In genomic region chr20:31712564-31713311, GRCh38 we compare ENCODE assay signal across 8 cellular contexts. TPM values are rescaled to one million over a fixed set of nuclear protein-coding genes. Genes with fewer than 3 reads are reported as not detected.
DNase-seq lines count a peak whose midpoint lies in the region; ATAC-seq and TF ChIP-seq lines count a peak whose summit lies in the region.

No MANE protein-coding gene starts in this region.

- peak overlapping the region; percentile 68 for H3K27ac Mint-ChIP-seq in activated naive CD8-positive, alpha-beta T cell treated with anti-CD3 and anti-CD28 coated beads, Interleukin-2, amount 10 ng/mL, durations not matched to agents 7 days and 5 days

- H3K9me3 Mint-ChIP-seq in activated naive CD8-positive, alpha-beta T cell treated with anti-CD3 and anti-CD28 coated beads, Interleukin-2, amount 10 ng/mL, durations not matched to agents 7 days and 5 days: no peaks in the 10 kb centered on the region

- H3K4me1 Mint-ChIP-seq in activated naive CD8-positive, alpha-beta T cell treated with anti-CD3 and anti-CD28 coated beads, Interleukin-2, amount 10 ng/mL, durations not matched to agents 7 days and 5 days: peaks cover 73% of the 10 kb centered on the region

- H3K4me2 ChIP-seq in osteoblast (ENCODE audit: insufficient read depth, low read length): peak overlapping the region; percentile 92

- no peak for ATAC-seq in activated naive CD8-positive, alpha-beta T cell treated with anti-CD3 and anti-CD28 coated beads, Interleukin-2, amount 10 ng/mL, durations not matched to agents 7 days and 5 days (ENCODE audit: low read depth)
- ATAC-seq in Right ventricle myocardium inferior (peak; percentile 91), HG03565 (IDR thresholded peaks at IDR 0.05; ENCODE audit: unreplicated experiment) (no peak), GM18505 (IDR thresholded peaks at IDR 0.05; ENCODE audit: unreplicated experiment) (no peak)

- H3K27ac ChIP-seq in 22Rv1 (peak overlapping the region; percentile 61), osteoblast (ENCODE audit: low read depth, low read length) (peak overlapping the region; percentile 95)

- H3K9me3 ChIP-seq in osteoblast (ENCODE audit: low read depth, low read length) (no peaks in the 10 kb centered on the region), BE2C (no peaks in the 10 kb centered on the region)

- no peak overlapping the region for H2AFZ ChIP-seq in osteoblast (ENCODE audit: low read length)

- intact Hi-C loops in Right ventricle myocardium inferior (cut with DNase I): loop anchor here (1.0 kb wide), 1 partner anchor 42 kb away; no protein-coding TSS in a partner anchor

- H3K4me3 Mint-ChIP-seq in activated naive CD8-positive, alpha-beta T cell treated with anti-CD3 and anti-CD28 coated beads, Interleukin-2, amount 10 ng/mL, durations not matched to agents 7 days and 5 days: peak overlapping the region; percentile 18

- no peaks in the 10 kb centered on the region for H3K27me3 ChIP-seq in osteoblast (ENCODE audit: insufficient read depth, low read length)
- H3K27me3 ChIP-seq in BE2C: no peaks in the 10 kb centered on the region

- H3K27me3 Mint-ChIP-seq in activated naive CD8-positive, alpha-beta T cell treated with anti-CD3 and anti-CD28 coated beads, Interleukin-2, amount 10 ng/mL, durations not matched to agents 7 days and 5 days: no peaks in the 10 kb centered on the region

- H3K4me3 ChIP-seq in osteoblast (ENCODE audit: insufficient read depth, low read length) (peak overlapping the region; percentile 56), BE2C (ENCODE audit: low read depth, low read length) (no peak overlapping the region)

- DNase-seq in HCEC 1CT: peak; percentile 83
- no peak for DNase-seq in activated naive CD8-positive, alpha-beta T cell treated with anti-CD3 and anti-CD28 coated beads, Interleukin-2, amount 10 ng/mL, durations not matched to agents 7 days and 5 days
- peak; percentile 84 for DNase-seq in Right ventricle myocardium inferior (ENCODE audit: missing footprints)
- peak; percentile 80 for DNase-seq in osteoblast (ENCODE audit: insufficient read length, low spot score, missing footprints)
- no peak for DNase-seq in BE2C

- TF ChIP-seq CTCF in 22Rv1 (IDR thresholded peaks at IDR 0.05) (no peak), osteoblast (IDR thresholded peaks at IDR 0.05; ENCODE audit: extremely low read depth, low read depth, low read length) (no peak), BE2C (IDR thresholded peaks at IDR 0.05; ENCODE audit: low read depth, low read length) (no peak)

- TF ChIP-seq POLR2A in GM18505 (IDR thresholded peaks at IDR 0.05; ENCODE audit: borderline replicate concordance, extremely low read depth, insufficient read depth, insufficient read length): no peak

- peaks cover 91% of the 10 kb centered on the region for H3K79me2 ChIP-seq in osteoblast (ENCODE audit: insufficient read depth, low read length)

- no peaks in the 10 kb centered on the region for H4K20me1 ChIP-seq in osteoblast (ENCODE audit: insufficient read depth, low read length)

- POLR2A ChIA-PET in activated naive CD8-positive, alpha-beta T cell treated with anti-CD3 and anti-CD28 coated beads, Interleukin-2, amount 10 ng/mL, durations not matched to agents 7 days and 5 days (lab: Charles Lee): interaction anchor here (1.3 kb wide), 2 partner anchors 9 to 51 kb away, joined by 4 to 6 read pairs; partner anchors contain the start of gene BCL2L1

- peaks cover 66% of the 10 kb centered on the region for H3K36me3 Mint-ChIP-seq in activated naive CD8-positive, alpha-beta T cell treated with anti-CD3 and anti-CD28 coated beads, Interleukin-2, amount 10 ng/mL, durations not matched to agents 7 days and 5 days

- H3K36me3 ChIP-seq in osteoblast (ENCODE audit: insufficient read depth, low read length) (peaks cover 40% of the 10 kb centered on the region), BE2C (peaks cover 28% of the 10 kb centered on the region)

- H3K4me1 ChIP-seq in osteoblast (ENCODE audit: insufficient read depth, low read length) (peaks cover 51% of the 10 kb centered on the region), BE2C (no peaks in the 10 kb centered on the region)

RNA-seq across cellular contexts. Expression of gene BCL2L1, which starts 9.9 kb away (rescaled TPM):
- total RNA-seq in activated naive CD8-positive, alpha-beta T cell treated with anti-CD3 and anti-CD28 coated beads, Interleukin-2, amount 10 ng/mL, durations not matched to agents 7 days and 5 days: 10 to 100 TPM; 61.7 to 64.5 TPM
- 55.2 TPM for total RNA-seq in Right ventricle myocardium inferior
- total RNA-seq in osteoblast: 127 and 136 TPM in 2 replicates
- polyA plus RNA-seq in BE2C (2012; ENCODE audit: insufficient read depth, insufficient read length, low read depth): 101 TPM

RNA-seq across cellular contexts. Expression of gene TPX2, which starts 26.4 kb away (rescaled TPM):
- 100 to 1,000 TPM; 111 to 114 TPM for total RNA-seq in activated naive CD8-positive, alpha-beta T cell treated with anti-CD3 and anti-CD28 coated beads, Interleukin-2, amount 10 ng/mL, durations not matched to agents 7 days and 5 days
- 1.2 TPM for total RNA-seq in Right ventricle myocardium inferior
- total RNA-seq in osteoblast: 16.2 and 18.5 TPM in 2 replicates
- 13.8 TPM for polyA plus RNA-seq in BE2C (2012; ENCODE audit: insufficient read depth, insufficient read length, low read depth)

Comparison
In these comparisons a context has a peak if more than half of its experiments do, and no peak if none do; other contexts are left out.
1. DNase-seq: peak in HCEC 1CT (single experiment), Right ventricle myocardium inferior (single experiment) and osteoblast (single experiment); none in activated naive CD8-positive, alpha-beta T cell treated with anti-CD3 and anti-CD28 coated beads, Interleukin-2, amount 10 ng/mL, durations not matched to agents 7 days and 5 days (single experiment) and BE2C (single experiment).